Comparison of ENCODE assay signal across 9 cellular contexts in genomic region chr1:240190881-240191385, GRCh38.
DNase-seq lines count a peak whose midpoint lies in the region; ATAC-seq and TF ChIP-seq lines count a peak whose summit lies in the region.
"Had no signal": no experiment of that assay in that cellular context is flagged by ENCODE, and none has a peak within 500 bp of the region (broad histone marks: within the 10 kb centered on the region; RNA-seq: fewer than 3 reads in every experiment).

No MANE protein-coding gene starts in this region.

- H3K4me1 Mint-ChIP-seq in stimulated activated memory B cell treated with anti-CD40 and anti-IgM and Interleukin-4, amounts not matched to agents 10 μg/mL and 1 μg/mL and 100 μg/mL, for 72 hours = peaks cover 5% of the 10 kb centered on the region

- H3K9me3 Mint-ChIP-seq in stimulated activated memory B cell treated with anti-CD40 and anti-IgM and Interleukin-4, amounts not matched to agents 10 μg/mL and 1 μg/mL and 100 μg/mL, for 72 hours = no peaks in the 10 kb centered on the region

- peaks cover 11% of the 10 kb centered on the region for H3K27me3 Mint-ChIP-seq in stimulated activated memory B cell treated with anti-CD40 and anti-IgM and Interleukin-4, amounts not matched to agents 10 μg/mL and 1 μg/mL and 100 μg/mL, for 72 hours

- peaks cover 0 to 3% of the 10 kb centered on the region in 2 donors for H3K27me3 ChIP-seq in aorta (ENCODE audit: control insufficient read depth in 1 of 2, insufficient read depth in 2 of 2, low read length in 1 of 2)

- no peaks in the 10 kb centered on the region for H3K9me3 ChIP-seq in aorta (ENCODE audit: control insufficient read depth, low read length)
- H3K9me3 ChIP-seq: neutrophil had no signal

- no peaks in the 10 kb centered on the region for H3K36me3 Mint-ChIP-seq in stimulated activated memory B cell treated with anti-CD40 and anti-IgM and Interleukin-4, amounts not matched to agents 10 μg/mL and 1 μg/mL and 100 μg/mL, for 72 hours

- no peak overlapping the region for H3K4me3 Mint-ChIP-seq in stimulated activated memory B cell treated with anti-CD40 and anti-IgM and Interleukin-4, amounts not matched to agents 10 μg/mL and 1 μg/mL and 100 μg/mL, for 72 hours

- no peak overlapping the region for H3K4me3 ChIP-seq in aorta (ENCODE audit: low read length in 2 of 2)

- DNase-seq in GM04503 (ENCODE audit: low read depth) (peak; percentile 81), M059J (ENCODE audit: low read depth) (peak; percentile 91), iPS DF 4.7 (ENCODE audit: extremely low read depth, low spot score) (peak; percentile 22), aorta (no peak)
- no peak for DNase-seq in activated T-cell treated with anti-CD3 and anti-CD28 coated beads, Interleukin-2, amount 50 U/mL, for 48 hours

- 1 to 2% methylated on average over 5 of the region's 5 CpGs for WGBS in aorta, 2 donors

- no peak overlapping the region for H3K27ac Mint-ChIP-seq in stimulated activated memory B cell treated with anti-CD40 and anti-IgM and Interleukin-4, amounts not matched to agents 10 μg/mL and 1 μg/mL and 100 μg/mL, for 72 hours

- H3K27ac ChIP-seq in aorta (ENCODE audit: low read depth in 1 of 2, low read length in 2 of 2) = no peak overlapping the region
- H3K27ac ChIP-seq: neutrophil had no signal

- intact Hi-C loops in aorta (cut with DNase I) = no loop called here

- ATAC-seq in SK-N-SH treated with all-trans-retinoic acid at 6 μM for 48 hours (peak; percentile 84), aorta (ENCODE audit: low FRiP score) (peak; percentile 71), HG02763 (IDR thresholded peaks at IDR 0.05; ENCODE audit: unreplicated experiment) (no peak)
- ATAC-seq in stimulated activated memory B cell treated with anti-CD40 and anti-IgM and Interleukin-4, amounts not matched to agents 10 μg/mL and 1 μg/mL and 100 μg/mL, for 72 hours = no peak

- H3K36me3 ChIP-seq in aorta (ENCODE audit: control insufficient read depth in 1 of 2, insufficient read depth in 2 of 2, low read length in 1 of 2) = no peaks in the 10 kb centered on the region
- H3K36me3 ChIP-seq: neutrophil had no signal

- no peaks in the 10 kb centered on the region for H3K4me1 ChIP-seq in aorta (ENCODE audit: control insufficient read depth in 1 of 2, insufficient read depth in 2 of 2, low read length in 2 of 2)

TF ChIP-seq in SK-N-SH treated with all-trans-retinoic acid at 6 μM for 48 hours, 23 proteins besides CTCF, POLR2A, EP300 and RAD21:
- TF ChIP-seq BACH2 (CRISPR knock-in tag; IDR thresholded peaks at IDR 0.05; ENCODE audit: borderline replicate concordance) (no peak), TOX (CRISPR knock-in tag; IDR thresholded peaks at IDR 0.05; ENCODE audit: borderline replicate concordance) (peak; percentile 28; the same call in 1 of the 2 replicates), ZNF8 (CRISPR knock-in tag; IDR thresholded peaks at IDR 0.05) (no peak)
- TF ChIP-seq, protein P1, sequence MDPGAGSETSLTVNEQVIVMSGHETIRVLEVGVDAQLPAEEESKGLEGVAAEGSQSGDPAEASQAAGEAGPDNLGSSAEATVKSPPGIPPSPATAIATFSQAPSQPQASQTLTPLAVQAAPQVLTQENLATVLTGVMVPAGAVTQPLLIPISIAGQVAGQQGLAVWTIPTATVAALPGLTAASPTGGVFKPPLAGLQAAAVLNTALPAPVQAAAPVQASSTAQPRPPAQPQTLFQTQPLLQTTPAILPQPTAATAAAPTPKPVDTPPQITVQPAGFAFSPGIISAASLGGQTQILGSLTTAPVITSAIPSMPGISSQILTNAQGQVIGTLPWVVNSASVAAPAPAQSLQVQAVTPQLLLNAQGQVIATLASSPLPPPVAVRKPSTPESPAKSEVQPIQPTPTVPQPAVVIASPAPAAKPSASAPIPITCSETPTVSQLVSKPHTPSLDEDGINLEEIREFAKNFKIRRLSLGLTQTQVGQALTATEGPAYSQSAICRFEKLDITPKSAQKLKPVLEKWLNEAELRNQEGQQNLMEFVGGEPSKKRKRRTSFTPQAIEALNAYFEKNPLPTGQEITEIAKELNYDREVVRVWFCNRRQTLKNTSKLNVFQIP (CRISPR knock-in tag; IDR thresholded peaks at IDR 0.05; ENCODE audit: borderline replicate concordance, low read depth) = peak; percentile 95; the same call in 1 of the 2 replicates
TF ChIP-seq in SK-N-SH treated with all-trans-retinoic acid at 6 μM for 48 hours: peak in this region for 2.

Comparison
In these comparisons a context has a peak if more than half of its experiments do, and no peak if none do; other contexts are left out.
1. DNase-seq: peak in GM04503 (single experiment), M059J (single experiment) and iPS DF 4.7 (single experiment); none in aorta (0 of 2) and activated T-cell treated with anti-CD3 and anti-CD28 coated beads, Interleukin-2, amount 50 U/mL, for 48 hours (0 of 2).
2. ATAC-seq: peak in SK-N-SH treated with all-trans-retinoic acid at 6 μM for 48 hours (single experiment) and aorta (single experiment); none in stimulated activated memory B cell treated with anti-CD40 and anti-IgM and Interleukin-4, amounts not matched to agents 10 μg/mL and 1 μg/mL and 100 μg/mL, for 72 hours (single experiment) and HG02763 (single experiment).